8 cellular contexts compared by ENCODE assay signal in genomic region chr6:111113731-111114438, GRCh38. TPM values are rescaled to one million over a fixed set of nuclear protein-coding genes. Genes with fewer than 3 reads are reported as not detected.
DNase-seq lines count a peak whose midpoint lies in the region; ATAC-seq and TF ChIP-seq lines count a peak whose summit lies in the region.

No MANE protein-coding gene starts in this region.

- peaks cover 12% of the 10 kb centered on the region for H3K4me1 Mint-ChIP-seq in T-helper 2 cell treated with Interferon-gamma antibody and Interleukin-4, amounts not matched to agents 5 μg/mL and 100 μg/mL, for 36 hours (ENCODE audit: low read depth)
- H3K4me1 Mint-ChIP-seq in endothelial cell (ENCODE audit: unreplicated experiment): peaks cover 21% of the 10 kb centered on the region
- H3K4me1 Mint-ChIP-seq in progenitor cell of endocrine pancreas (ENCODE audit: low read depth): peaks cover 8% of the 10 kb centered on the region

- no peaks in the 10 kb centered on the region for H3K36me3 Mint-ChIP-seq in T-helper 2 cell treated with Interferon-gamma antibody and Interleukin-4, amounts not matched to agents 5 μg/mL and 100 μg/mL, for 36 hours (ENCODE audit: low read depth)
- H3K36me3 Mint-ChIP-seq in endothelial cell (ENCODE audit: low read depth, unreplicated experiment) (no peaks in the 10 kb centered on the region), progenitor cell of endocrine pancreas (ENCODE audit: insufficient read depth) (no peaks in the 10 kb centered on the region)

- peak; percentile 63 for ATAC-seq in GM21723 (IDR thresholded peaks at IDR 0.05; ENCODE audit: unreplicated experiment)

- peak overlapping the region; percentile 6 for H3K4me3 Mint-ChIP-seq in T-helper 2 cell treated with Interferon-gamma antibody and Interleukin-4, amounts not matched to agents 5 μg/mL and 100 μg/mL, for 36 hours
- H3K4me3 Mint-ChIP-seq in endothelial cell (ENCODE audit: unreplicated experiment) (no peak overlapping the region), progenitor cell of endocrine pancreas (ENCODE audit: low read depth) (no peak overlapping the region)

- TF ChIP-seq CTCF in endothelial cell (IDR thresholded peaks at IDR 0.05; ENCODE audit: unreplicated experiment) (no peak), progenitor cell of endocrine pancreas (IDR thresholded peaks at IDR 0.05; ENCODE audit: unreplicated experiment) (no peak)

- DNase-seq in T-helper 2 cell treated with Interferon-gamma antibody and Interleukin-4, amounts not matched to agents 5 μg/mL and 100 μg/mL, for 36 hours (ENCODE audit: low spot score): peak; percentile 20
- DNase-seq in endothelial cell (ENCODE audit: low spot score): no peak
- DNase-seq in non-pigmented ciliary epithelial cell (ENCODE audit: low read depth): peak; percentile 63
- no peak for DNase-seq in NCI-H1105 treated with DMSO at 0.1 percent for 48 hours (lab: John Stamatoyannopoulos, UW)
- DNase-seq in progenitor cell of endocrine pancreas (ENCODE audit: low spot score, unreplicated experiment): no peak
- DNase-seq in activated gamma-delta T cell treated with Interleukin-2 at 50 U/mL for 16 hours: no peak
- DNase-seq in NCI-H345 treated with DMSO at 0.1 percent for 48 hours (lab: John Stamatoyannopoulos, UW; ENCODE audit: unreplicated experiment): no peak

- no peaks in the 10 kb centered on the region for H3K27me3 Mint-ChIP-seq in T-helper 2 cell treated with Interferon-gamma antibody and Interleukin-4, amounts not matched to agents 5 μg/mL and 100 μg/mL, for 36 hours (ENCODE audit: low read depth)
- no peaks in the 10 kb centered on the region for H3K27me3 Mint-ChIP-seq in endothelial cell (ENCODE audit: unreplicated experiment)
- H3K27me3 Mint-ChIP-seq in progenitor cell of endocrine pancreas: no peaks in the 10 kb centered on the region

- H3K27ac Mint-ChIP-seq in T-helper 2 cell treated with Interferon-gamma antibody and Interleukin-4, amounts not matched to agents 5 μg/mL and 100 μg/mL, for 36 hours: peak overlapping the region; percentile 29
- H3K27ac Mint-ChIP-seq in endothelial cell (ENCODE audit: unreplicated experiment): peak overlapping the region; percentile 54
- H3K27ac Mint-ChIP-seq in progenitor cell of endocrine pancreas: no peak overlapping the region

- H3K9me3 Mint-ChIP-seq in T-helper 2 cell treated with Interferon-gamma antibody and Interleukin-4, amounts not matched to agents 5 μg/mL and 100 μg/mL, for 36 hours: peaks cover 6% of the 10 kb centered on the region
- no peaks in the 10 kb centered on the region for H3K9me3 Mint-ChIP-seq in endothelial cell (ENCODE audit: unreplicated experiment)
- peaks cover 2% of the 10 kb centered on the region for H3K9me3 Mint-ChIP-seq in progenitor cell of endocrine pancreas (ENCODE audit: low read depth)

RNA-seq across cellular contexts. Expression of gene SLC16A10, which starts 26.6 kb away (rescaled TPM):
- total RNA-seq in endothelial cell (ENCODE audit: unreplicated experiment): 2.4 TPM
- total RNA-seq in progenitor cell of endocrine pancreas: 7.0 and 8.1 TPM in 2 replicates

Comparison
In these comparisons a context has a peak if more than half of its experiments do, and no peak if none do; other contexts are left out.
1. DNase-seq: peak in T-helper 2 cell treated with Interferon-gamma antibody and Interleukin-4, amounts not matched to agents 5 μg/mL and 100 μg/mL, for 36 hours (single experiment) and non-pigmented ciliary epithelial cell (single experiment); none in endothelial cell (single experiment), NCI-H1105 treated with DMSO at 0.1 percent for 48 hours (single experiment), progenitor cell of endocrine pancreas (single experiment), activated gamma-delta T cell treated with Interleukin-2 at 50 U/mL for 16 hours (single experiment) and NCI-H345 treated with DMSO at 0.1 percent for 48 hours (single experiment).